ENCODE assay signal across 2 cellular contexts in genomic region chr19:8401981-8402411, GRCh38.
TF ChIP-seq lines count a peak whose summit lies in the region.

No MANE protein-coding gene starts in this region.

TF ChIP-seq in IMR-90, 13 proteins besides CTCF, POLR2A, EP300 and RAD21:
- TF ChIP-seq MAZ (IDR thresholded peaks at IDR 0.05; ENCODE audit: borderline replicate concordance, low read depth, low read length) (no peak), RCOR1 (IDR thresholded peaks at IDR 0.05; ENCODE audit: insufficient replicate concordance, low read length) (no peak), BHLHE40 (IDR thresholded peaks at IDR 0.05; ENCODE audit: low read depth, low read length) (no peak), MXI1 (IDR thresholded peaks at IDR 0.05; ENCODE audit: borderline replicate concordance, low read depth, low read length) (no peak), ELK1 (IDR thresholded peaks at IDR 0.05; ENCODE audit: borderline replicate concordance, low read depth, low read length) (no peak), RFX5 (IDR thresholded peaks at IDR 0.05; ENCODE audit: low read depth, low read length) (no peak), CHD1 (IDR thresholded peaks at IDR 0.05; ENCODE audit: low read depth, low read length) (no peak), SMC3 (IDR thresholded peaks at IDR 0.05; ENCODE audit: low read depth, low read length) (no peak), FOS (IDR thresholded peaks at IDR 0.05; ENCODE audit: low read depth, low read length) (no peak), CEBPB (IDR thresholded peaks at IDR 0.05; ENCODE audit: low read depth, low read length) (no peak), MAFK (IDR thresholded peaks at IDR 0.05; ENCODE audit: low read depth, low read length) (no peak), NFE2L2 (IDR thresholded peaks at IDR 0.05; ENCODE audit: low read depth, low read length) (no peak), USF2 (IDR thresholded peaks at IDR 0.05; ENCODE audit: low read depth, low read length) (no peak)

TF ChIP-seq in neural cell, 6 proteins besides CTCF, POLR2A, EP300 and RAD21:
- TF ChIP-seq SMC3 (conservative IDR thresholded peaks at IDR 0.05; ENCODE audit: poor library complexity) (no peak), POLR2AphosphoS5 (IDR thresholded peaks at IDR 0.05) (peak; percentile 13)
